Comparison of ENCODE assay signal across 15 cellular contexts in the genomic region with DNA sequence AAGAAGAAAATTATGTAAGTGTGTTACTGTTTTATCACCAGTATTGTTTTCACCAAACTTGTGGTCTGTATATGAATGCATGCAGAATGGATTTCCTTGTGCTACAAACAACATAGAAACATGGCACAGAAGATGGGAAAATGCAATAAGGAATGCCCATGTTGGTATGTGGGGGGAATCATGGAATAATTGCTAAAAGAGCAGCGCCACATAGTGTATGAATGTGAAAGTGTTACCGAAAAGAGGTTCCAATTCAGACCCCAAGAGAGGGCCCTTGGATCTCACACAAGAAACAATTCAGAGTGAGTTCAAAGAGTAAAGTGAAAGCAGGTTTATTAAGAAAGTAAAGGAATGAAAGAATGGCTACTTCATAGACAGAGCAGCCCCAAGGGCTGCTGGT. TPM values are rescaled to one million over a fixed set of nuclear protein-coding genes. Genes with fewer than 3 reads are reported as not detected.
A peak's percentile ranks its signal among the peaks of the same experiment; 100 is the strongest.
DNase-seq lines count a peak whose midpoint lies in the region; ATAC-seq, FAIRE-seq and TF ChIP-seq lines count a peak whose summit lies in the region.
"Had no signal": no experiment of that assay in that cellular context is flagged by ENCODE, and none has a peak within 500 bp of the region (broad histone marks: within the 10 kb centered on the region; RNA-seq: fewer than 3 reads in every experiment).

No MANE protein-coding gene starts in this region.

- H3K9me3 Mint-ChIP-seq in endodermal cell, result no peaks in the 10 kb centered on the region

- H3K4me2 ChIP-seq in A549 (no peak overlapping the region), OCI-LY1 (ENCODE audit: low read length) (no peak overlapping the region)

- H3K4me3 ChIP-seq in A549, result no peak overlapping the region
- H3K4me3 ChIP-seq in OCI-LY1 (ENCODE audit: low read depth, low read length, poor library complexity, severe bottlenecking), result no peak overlapping the region
- no peak overlapping the region for H3K4me3 ChIP-seq in endodermal cell (ENCODE audit: low read length)
- H3K4me3 ChIP-seq in suprapubic skin, result no peak overlapping the region
- H3K4me3 ChIP-seq in psoas muscle, result no peak overlapping the region
- H3K4me3 ChIP-seq: right atrium auricular region had no signal

- TF ChIP-seq EP300 in A549 (IDR thresholded peaks at IDR 0.05) (no peak), suprapubic skin (IDR thresholded peaks at IDR 0.05) (no peak)

- H3K4me3 Mint-ChIP-seq in endodermal cell, result no peak overlapping the region
- H3K4me3 Mint-ChIP-seq: activated naive CD8-positive, alpha-beta T cell; stimulated activated naive CD8-positive, alpha-beta T cell treated with anti-CD3 and anti-CD28 coated beads, Interleukin-15, amount 100 ng/mL, for 72 hours had no signal

- H2AFZ ChIP-seq in OCI-LY1 (ENCODE audit: low read length), result no peak overlapping the region

- no peaks in the 10 kb centered on the region for H3K9me3 ChIP-seq in A549
- no peaks in the 10 kb centered on the region for H3K9me3 ChIP-seq in OCI-LY1 (ENCODE audit: low read length)
- H3K9me3 ChIP-seq in endodermal cell (ENCODE audit: control insufficient read depth, low read length), result no peaks in the 10 kb centered on the region
- H3K9me3 ChIP-seq in suprapubic skin, result no peaks in the 10 kb centered on the region
- H3K9me3 ChIP-seq in psoas muscle, result no peaks in the 10 kb centered on the region

- H3K79me2 ChIP-seq in OCI-LY1 (ENCODE audit: insufficient read depth, low read length), result no peaks in the 10 kb centered on the region

- no peak overlapping the region for H3K27ac Mint-ChIP-seq in endodermal cell
- H3K27ac Mint-ChIP-seq: activated naive CD8-positive, alpha-beta T cell; stimulated activated naive CD8-positive, alpha-beta T cell treated with anti-CD3 and anti-CD28 coated beads, Interleukin-15, amount 100 ng/mL, for 72 hours had no signal

- no peak overlapping the region for H3K9ac ChIP-seq in OCI-LY1 (ENCODE audit: low read length)
- no peak overlapping the region for H3K9ac ChIP-seq in endodermal cell (ENCODE audit: extremely low read depth, low read length, poor library complexity, severe bottlenecking)

- peak in 1 of 2 experiments; percentile 5 for DNase-seq in A549 (ENCODE audit: low read depth in 1 of 2, low spot score in 1 of 2)
- peak; percentile 27 for DNase-seq in ELR (ENCODE audit: low read depth)
- no peak for DNase-seq in endodermal cell
- no peak for DNase-seq in SIG-M5 treated with dmso at 0.1 percent for 504 hours (lab: John Stamatoyannopoulos, UW; ENCODE audit: unreplicated experiment)
- no peak for DNase-seq in suprapubic skin (ENCODE audit: low spot score in 2 of 2)
- DNase-seq in psoas muscle, result no peak
- DNase-seq: C1 segment of cervical spinal cord; NCI-H345; SIG-M5; stimulated activated naive CD8-positive, alpha-beta T cell treated with anti-CD3 and anti-CD28 coated beads, Interleukin-15, amount 100 ng/mL, for 72 hours had no signal

- POLR2A ChIA-PET in A549 (lab: Yijun Ruan, JAX), result no interaction called here

- 35% methylated on average over 2 of the region's 2 CpGs for WGBS in A549 (ENCODE audit: missing lambda C conversion rate)
- 65 to 67% methylated on average over 2 of the region's 2 CpGs for WGBS in endodermal cell (ENCODE audit: insufficient coverage in 1 of 2, insufficient read length in 1 of 2), 2 experiments
- WGBS in suprapubic skin, result 88% methylated on average over 2 of the region's 2 CpGs
- 29 to 58% (median 54%) methylated on average over 2 of the region's 2 CpGs for WGBS in psoas muscle, 3 donors

- H3K9me2 ChIP-seq in OCI-LY1 (ENCODE audit: low read depth, low read length), result no peaks in the 10 kb centered on the region

- no peaks in the 10 kb centered on the region for H3K36me3 ChIP-seq in OCI-LY1 (ENCODE audit: insufficient read depth, low read length)
- H3K36me3 ChIP-seq in endodermal cell (ENCODE audit: control insufficient read depth, insufficient read depth, low read length), result no peaks in the 10 kb centered on the region
- H3K36me3 ChIP-seq in suprapubic skin, result no peaks in the 10 kb centered on the region
- no peaks in the 10 kb centered on the region for H3K36me3 ChIP-seq in psoas muscle (ENCODE audit: insufficient read depth in 1 of 2, low read depth in 1 of 2)
- H3K36me3 ChIP-seq: right atrium auricular region had no signal

- H3K27me3 ChIP-seq in OCI-LY1 (ENCODE audit: insufficient read depth, low read length), result no peaks in the 10 kb centered on the region
- no peaks in the 10 kb centered on the region for H3K27me3 ChIP-seq in endodermal cell (ENCODE audit: control insufficient read depth, insufficient read depth, low read length, poor library complexity, severe bottlenecking)
- no peaks in the 10 kb centered on the region for H3K27me3 ChIP-seq in suprapubic skin
- no peaks in the 10 kb centered on the region for H3K27me3 ChIP-seq in psoas muscle (ENCODE audit: insufficient read depth in 3 of 3, low read length in 2 of 3)
- H3K27me3 ChIP-seq: right atrium auricular region had no signal

- FAIRE-seq in A549 (lab: Jason Lieb, UNC), result no peak

- H3K27ac ChIP-seq in A549, result no peak overlapping the region
- no peak overlapping the region for H3K27ac ChIP-seq in OCI-LY1 (ENCODE audit: low read depth, low read length, poor library complexity, severe bottlenecking)
- no peak overlapping the region for H3K27ac ChIP-seq in endodermal cell (ENCODE audit: low read depth, low read length)
- no peak overlapping the region for H3K27ac ChIP-seq in suprapubic skin
- no peak overlapping the region for H3K27ac ChIP-seq in psoas muscle
- H3K27ac ChIP-seq: right atrium auricular region, VCaP had no signal

- intact Hi-C loops in psoas muscle (cut with DNase I), result no loop called here

- H3F3A ChIP-seq in OCI-LY1 (ENCODE audit: insufficient read depth, low read length), result no peaks in the 10 kb centered on the region

- H3K27me3 Mint-ChIP-seq in endodermal cell (ENCODE audit: insufficient read depth), result peaks cover 4% of the 10 kb centered on the region
- H3K27me3 Mint-ChIP-seq: activated naive CD8-positive, alpha-beta T cell; stimulated activated naive CD8-positive, alpha-beta T cell treated with anti-CD3 and anti-CD28 coated beads, Interleukin-15, amount 100 ng/mL, for 72 hours had no signal

- ATAC-seq in A549 (peak; percentile 62 to 67; a peak in 5 of 6 replicates), psoas muscle (no peak), GM19397 (IDR thresholded peaks at IDR 0.05; ENCODE audit: unreplicated experiment) (no peak)
- ATAC-seq: stimulated activated naive CD8-positive, alpha-beta T cell treated with anti-CD3 and anti-CD28 coated beads, Interleukin-15, amount 100 ng/mL, for 72 hours had no signal

- H3K36me3 Mint-ChIP-seq in endodermal cell (ENCODE audit: low read depth), result no peaks in the 10 kb centered on the region
- H3K36me3 Mint-ChIP-seq: activated naive CD8-positive, alpha-beta T cell had no signal

- H4K20me1 ChIP-seq in OCI-LY1 (ENCODE audit: insufficient read depth, low read length), result no peaks in the 10 kb centered on the region

- TF ChIP-seq POLR2A in A549 (IDR thresholded peaks at IDR 0.05; ENCODE audit: low read length), result no peak
- no peak for TF ChIP-seq POLR2A in suprapubic skin (IDR thresholded peaks at IDR 0.05)

- peak in 1 of 2 experiments; percentile 46; a peak in 2 of 5 replicates for TF ChIP-seq RAD21 in A549 (conservative IDR thresholded peaks at IDR 0.05 in 1 of 2, IDR thresholded peaks at IDR 0.05 in 1 of 2)

- TF ChIP-seq CTCF in A549 (IDR thresholded peaks at IDR 0.05) (peak; percentile 20), OCI-LY1 (IDR thresholded peaks at IDR 0.05; ENCODE audit: low read length) (peak; percentile 37; the same call in 1 of the 2 replicates), endodermal cell (conservative IDR thresholded peaks at IDR 0.05) (peak; percentile 59), suprapubic skin (IDR thresholded peaks at IDR 0.05) (no peak), psoas muscle (IDR thresholded peaks at IDR 0.05) (no peak)

- no peaks in the 10 kb centered on the region for H3K4me1 Mint-ChIP-seq in endodermal cell
- H3K4me1 Mint-ChIP-seq: stimulated activated naive CD8-positive, alpha-beta T cell treated with anti-CD3 and anti-CD28 coated beads, Interleukin-15, amount 100 ng/mL, for 72 hours had no signal

- H3K4me1 ChIP-seq in A549, result no peaks in the 10 kb centered on the region
- H3K4me1 ChIP-seq in OCI-LY1 (ENCODE audit: insufficient read depth, low read length, severe bottlenecking), result no peaks in the 10 kb centered on the region
- H3K4me1 ChIP-seq in endodermal cell (ENCODE audit: control insufficient read depth, insufficient read depth, low read length), result no peaks in the 10 kb centered on the region
- H3K4me1 ChIP-seq in suprapubic skin, result no peaks in the 10 kb centered on the region
- H3K4me1 ChIP-seq in psoas muscle, result no peaks in the 10 kb centered on the region
- H3K4me1 ChIP-seq: right atrium auricular region had no signal

- CTCF ChIA-PET in A549 (lab: Yijun Ruan, JAX), result no interaction called here

TF ChIP-seq in A549, 52 proteins besides CTCF, POLR2A, EP300 and RAD21 (continues in another document):
- TF ChIP-seq, protein P1, sequence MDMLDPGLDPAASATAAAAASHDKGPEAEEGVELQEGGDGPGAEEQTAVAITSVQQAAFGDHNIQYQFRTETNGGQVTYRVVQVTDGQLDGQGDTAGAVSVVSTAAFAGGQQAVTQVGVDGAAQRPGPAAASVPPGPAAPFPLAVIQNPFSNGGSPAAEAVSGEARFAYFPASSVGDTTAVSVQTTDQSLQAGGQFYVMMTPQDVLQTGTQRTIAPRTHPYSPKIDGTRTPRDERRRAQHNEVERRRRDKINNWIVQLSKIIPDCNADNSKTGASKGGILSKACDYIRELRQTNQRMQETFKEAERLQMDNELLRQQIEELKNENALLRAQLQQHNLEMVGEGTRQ (IDR thresholded peaks at IDR 0.05), result no peak
- TF ChIP-seq SREBF2 (IDR thresholded peaks at IDR 0.05), result no peak
- TF ChIP-seq POLR2AphosphoS2 (conservative IDR thresholded peaks at IDR 0.05; ENCODE audit: low read length), result no peak
- no peak for TF ChIP-seq CHD2 (IDR thresholded peaks at IDR 0.05; ENCODE audit: low read length, partially characterized antibody)
- TF ChIP-seq NPAS2 (CRISPR knock-in tag; IDR thresholded peaks at IDR 0.05; ENCODE audit: borderline replicate concordance), result no peak
- TF ChIP-seq CHD4 (IDR thresholded peaks at IDR 0.05; ENCODE audit: borderline replicate concordance), result no peak
- TF ChIP-seq NFE2L2 (conservative IDR thresholded peaks at IDR 0.05; ENCODE audit: low read length), result no peak
- no peak for TF ChIP-seq RARB (CRISPR knock-in tag; IDR thresholded peaks at IDR 0.05)

RNA-seq across cellular contexts. Expression of gene TYRP1, which starts 26.4 kb away (rescaled TPM):
- polyA plus RNA-seq in A549 (2011; rRNA removed) (0.12 and 0.17 TPM in 2 replicates), A549 (2017; fragmentation: RNase III; extraction: RNeasy Plus Mini Kit Qiagen cat#74134 plus additional on column Dnase treatment) (0.12 TPM in 2 of 3 replicates, not detected in the other), psoas muscle (1 to 10 TPM in 2 of 3 donors, under 1 TPM in 1; 0.31 to 1.9 (median 1.4) TPM)
- polyA plus RNA-seq in A549 (2012; cell fraction: cytosol; rRNA removed), result not detected in 2 replicates
- not detected in 2 replicates for polyA plus RNA-seq in A549 (2012; cell fraction: nucleus; rRNA removed)
- not detected in 2 replicates for polyA minus RNA-seq in A549 (2011; rRNA and poly(A)+ RNA removed)
- total RNA-seq in endodermal cell (under 1 TPM in 1 of 2 donors, not detected in 1; 0.11 TPM), suprapubic skin (100 to 1,000 TPM in 2 of 4 donors, 10 to 100 TPM in 2; 79.7 to 250 (median 110) TPM), psoas muscle (10 to 100 TPM in 1 of 4 donors, 1 to 10 TPM in 2, under 1 TPM in 1; 0.82 to 10.7 (median 4.7) TPM)
- 0.71 TPM for polyA plus RNA-seq in endodermal cell (2013, experiment 1 of 2)
- polyA plus RNA-seq in endodermal cell (2013, experiment 2 of 2), result 0.21 TPM

Comparison
In these comparisons a context has a peak if more than half of its experiments do, and no peak if none do; other contexts are left out.
1. ATAC-seq: peak in A549 (2 of 2); none in psoas muscle (0 of 4) and GM19397 (single experiment).
2. CTCF ChIP-seq: peak in A549 (single experiment), OCI-LY1 (single experiment) and endodermal cell (single experiment); none in suprapubic skin (0 of 2) and psoas muscle (single experiment).
3. RNA of gene TYRP1, which starts 26.4 kb away (total RNA-seq): 79.7 to 250 TPM in suprapubic skin; 0.82 to 10.7 TPM in psoas muscle and 0.11 TPM in endodermal cell; every median in the first group is over 4 times any median in the second.